Comparison of ENCODE assay signal across 1 cellular context in the genomic region with DNA sequence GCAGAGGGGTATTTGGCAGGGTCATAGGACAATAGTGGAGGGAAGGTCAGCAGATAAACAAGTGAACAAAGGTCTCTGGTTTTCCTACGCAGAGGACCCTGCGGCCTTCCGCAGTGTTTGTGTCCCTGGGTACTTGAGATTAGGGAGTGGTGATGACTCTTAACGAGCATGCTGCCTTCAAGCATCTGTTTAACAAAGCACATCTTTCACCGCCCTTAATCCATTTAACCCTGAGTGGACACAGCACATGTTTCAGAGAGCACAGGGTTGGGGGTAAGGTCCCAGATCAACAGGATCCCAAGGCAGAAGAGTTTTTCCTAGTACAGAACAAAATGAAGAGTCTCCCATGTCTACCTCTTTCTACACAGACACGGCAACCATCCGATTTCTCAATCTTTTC.
TF ChIP-seq lines count a peak whose summit lies in the region.

No MANE protein-coding gene starts in this region.

TF ChIP-seq in K562, 482 proteins besides CTCF, POLR2A, EP300 and RAD21 (continued from another document):
- TF ChIP-seq TAL1 (IDR thresholded peaks at IDR 0.05) = peak; percentile 54; the same call in 1 of the 2 replicates
- TF ChIP-seq CBFA2T2 (conservative IDR thresholded peaks at IDR 0.05) = peak; percentile 65
- peak; percentile 59; the same call in 1 of the 2 replicates for TF ChIP-seq ARID1B (IDR thresholded peaks at IDR 0.05)
- peak; percentile 75 for TF ChIP-seq CBFA2T3 (IDR thresholded peaks at IDR 0.05)
